ENCODE assay signal across 24 cellular contexts in the genomic region with DNA sequence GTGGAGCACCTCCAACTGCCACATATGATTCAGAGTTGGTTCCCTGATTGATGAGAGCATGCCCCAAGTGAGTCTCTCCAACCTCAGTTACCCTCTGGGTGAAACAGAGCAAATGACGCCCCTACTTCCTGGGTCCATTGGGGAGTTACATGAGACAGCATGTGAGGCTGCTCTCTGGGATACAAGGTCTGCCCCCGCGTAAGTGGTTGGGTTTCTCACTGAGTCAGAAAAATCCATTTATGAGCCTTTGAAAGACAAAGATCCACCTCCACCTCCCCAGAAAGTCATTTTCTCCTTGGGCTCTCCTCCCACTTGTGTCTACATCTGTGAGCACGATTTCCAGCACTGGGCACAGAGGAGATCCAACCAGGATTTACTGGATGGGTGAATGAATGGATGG.
"Had no signal": no experiment of that assay in that cellular context is flagged by ENCODE, and none has a peak within 500 bp of the region (broad histone marks: within the 10 kb centered on the region; RNA-seq: fewer than 3 reads in every experiment).

No MANE protein-coding gene starts in this region.

- H3K4me3 Mint-ChIP-seq: stimulated activated effector memory CD8-positive, alpha-beta T cell treated with anti-CD3 and anti-CD28 coated beads, Interleukin-12 subunit alpha, Interleukin-12 subunit beta, amount 100 ng/mL, for 72 hours; stimulated activated memory B cell treated with anti-CD40 and anti-IgM and Interleukin-4, amounts not matched to agents 10 μg/mL and 1 μg/mL and 100 μg/mL, for 72 hours; stimulated activated naive B cell treated with anti-CD40 and anti-IgM and Interleukin-4, amounts not matched to agents 10 μg/mL and 1 μg/mL and 100 μg/mL, for 72 hours; stimulated activated naive CD8-positive, alpha-beta T cell treated with anti-CD3 and anti-CD28 coated beads, Interleukin-15, amount 100 ng/mL, for 72 hours; stimulated activated naive CD8-positive, alpha-beta T cell treated with anti-CD3 and anti-CD28 coated beads, Interleukin-15, Interleukin-2, amounts not matched to agents 100 ng/mL and 50 ng/mL, for 24 hours; type B pancreatic cell had no signal

- H3K27me3 Mint-ChIP-seq: stimulated activated memory B cell treated with anti-CD40 and anti-IgM and Interleukin-4, amounts not matched to agents 10 μg/mL and 1 μg/mL and 100 μg/mL, for 72 hours; stimulated activated naive B cell treated with anti-CD40 and anti-IgM and Interleukin-4, amounts not matched to agents 10 μg/mL and 1 μg/mL and 100 μg/mL, for 72 hours; stimulated activated naive CD8-positive, alpha-beta T cell treated with anti-CD3 and anti-CD28 coated beads, Interleukin-15, amount 100 ng/mL, for 72 hours; stimulated activated naive CD8-positive, alpha-beta T cell treated with anti-CD3 and anti-CD28 coated beads, Interleukin-15, Interleukin-2, amounts not matched to agents 100 ng/mL and 50 ng/mL, for 24 hours; type B pancreatic cell had no signal

- H3K27ac Mint-ChIP-seq: stimulated activated effector memory CD8-positive, alpha-beta T cell treated with anti-CD3 and anti-CD28 coated beads, Interleukin-12 subunit alpha, Interleukin-12 subunit beta, amount 100 ng/mL, for 72 hours; stimulated activated memory B cell treated with anti-CD40 and anti-IgM and Interleukin-4, amounts not matched to agents 10 μg/mL and 1 μg/mL and 100 μg/mL, for 72 hours; stimulated activated naive B cell treated with anti-CD40 and anti-IgM and Interleukin-4, amounts not matched to agents 10 μg/mL and 1 μg/mL and 100 μg/mL, for 72 hours; stimulated activated naive CD8-positive, alpha-beta T cell treated with anti-CD3 and anti-CD28 coated beads, Interleukin-15, amount 100 ng/mL, for 72 hours; stimulated activated naive CD8-positive, alpha-beta T cell treated with anti-CD3 and anti-CD28 coated beads, Interleukin-15, Interleukin-2, amounts not matched to agents 100 ng/mL and 50 ng/mL, for 24 hours; type B pancreatic cell had no signal

- H3K4me1 Mint-ChIP-seq: stimulated activated effector memory CD8-positive, alpha-beta T cell treated with anti-CD3 and anti-CD28 coated beads, Interleukin-12 subunit alpha, Interleukin-12 subunit beta, amount 100 ng/mL, for 72 hours; stimulated activated memory B cell treated with anti-CD40 and anti-IgM and Interleukin-4, amounts not matched to agents 10 μg/mL and 1 μg/mL and 100 μg/mL, for 72 hours; stimulated activated naive B cell treated with anti-CD40 and anti-IgM and Interleukin-4, amounts not matched to agents 10 μg/mL and 1 μg/mL and 100 μg/mL, for 72 hours; stimulated activated naive CD8-positive, alpha-beta T cell treated with anti-CD3 and anti-CD28 coated beads, Interleukin-15, amount 100 ng/mL, for 72 hours had no signal

- H3K9me3 Mint-ChIP-seq: type B pancreatic cell had no signal

- H3K36me3 Mint-ChIP-seq: stimulated activated effector memory CD8-positive, alpha-beta T cell treated with anti-CD3 and anti-CD28 coated beads, Interleukin-12 subunit alpha, Interleukin-12 subunit beta, amount 100 ng/mL, for 72 hours had no signal

- ATAC-seq: stimulated activated effector memory CD8-positive, alpha-beta T cell treated with anti-CD3 and anti-CD28 coated beads, Interleukin-12 subunit alpha, Interleukin-12 subunit beta, amount 100 ng/mL, for 72 hours; stimulated activated memory B cell treated with anti-CD40 and anti-IgM and Interleukin-4, amounts not matched to agents 10 μg/mL and 1 μg/mL and 100 μg/mL, for 72 hours; stimulated activated naive B cell treated with anti-CD40 and anti-IgM and Interleukin-4, amounts not matched to agents 10 μg/mL and 1 μg/mL and 100 μg/mL, for 72 hours; stimulated activated naive CD8-positive, alpha-beta T cell treated with anti-CD3 and anti-CD28 coated beads, Interleukin-15, amount 100 ng/mL, for 72 hours; stimulated activated naive CD8-positive, alpha-beta T cell treated with anti-CD3 and anti-CD28 coated beads, Interleukin-15, Interleukin-2, amounts not matched to agents 100 U/mL and 50 U/mL, for 24 hours; upper lobe of right lung had no signal

- DNase-seq: stimulated activated CD4-positive, alpha-beta T cell treated with anti-CD3 and anti-CD28 coated beads, Interleukin-2, amount 100 ng/mL, for 48 hours; stimulated activated CD4-positive, alpha-beta T cell treated with anti-CD3 and anti-CD28 coated beads, Interleukin-4, amount 100 ng/mL, for 1 hour; stimulated activated CD4-positive, alpha-beta T cell treated with anti-CD3 and anti-CD28 coated beads, Interleukin-4, amount 100 ng/mL, for 24 hours; stimulated activated CD4-positive, alpha-beta T cell treated with anti-CD3 and anti-CD28 coated beads, Interleukin-4, amount 100 ng/mL, for 4 hours; stimulated activated CD8-positive, alpha-beta memory T cell treated with anti-CD3 and anti-CD28 coated beads, Interleukin-4, amount 100 ng/mL, for 48 hours; stimulated activated naive B cell treated with anti-CD40 and anti-IgM and Interleukin-4, amounts not matched to agents 10 μg/mL and 1 μg/mL and 100 μg/mL, for 72 hours; stimulated activated naive CD4-positive, alpha-beta T cell; stimulated activated naive CD4-positive, alpha-beta T cell treated with Interleukin-2 at 50 U/mL for 16 hours; stimulated activated naive CD8-positive, alpha-beta T cell treated with anti-CD3 and anti-CD28 coated beads, Interleukin-15, amount 100 ng/mL, for 72 hours; stimulated activated naive CD8-positive, alpha-beta T cell treated with anti-CD3 and anti-CD28 coated beads, Interleukin-15, Interleukin-2, amounts not matched to agents 100 U/mL and 50 U/mL, for 24 hours; stomach; substantia nigra; testis; thyroid gland; tibial artery; transverse colon; trophoblast cell; upper lobe of left lung; upper lobe of right lung; uterus had no signal
